Comparison of ENCODE assay signal across 1 cellular context in genomic region chr17:38868968-38869646, GRCh38.
A peak's percentile ranks its signal among the peaks of the same experiment; 100 is the strongest.
TF ChIP-seq lines count a peak whose summit lies in the region.

No MANE protein-coding gene starts in this region.

TF ChIP-seq in HEK293, 187 proteins besides CTCF, POLR2A, EP300 and RAD21 (continued from another document and continues in another):
- TF ChIP-seq ZNF341 (tag by site-specific recombination; IDR thresholded peaks at IDR 0.05; ENCODE audit: low read depth) (peak; percentile 32; the same call in 1 of the 2 replicates), SALL2 (tag by site-specific recombination; IDR thresholded peaks at IDR 0.05; ENCODE audit: borderline replicate concordance) (no peak), ZNF555 (tag by site-specific recombination; conservative IDR thresholded peaks at IDR 0.05) (no peak), ZNF302 (tag by site-specific recombination; IDR thresholded peaks at IDR 0.05; ENCODE audit: low read depth) (no peak), KLF10 (tag by site-specific recombination; IDR thresholded peaks at IDR 0.05) (peak; percentile 95), INSM2 (tag by site-specific recombination; IDR thresholded peaks at IDR 0.05) (no peak), ZSCAN30 (tag by site-specific recombination; IDR thresholded peaks at IDR 0.05) (peak; percentile 91), ZFP3 (tag by site-specific recombination; IDR thresholded peaks at IDR 0.05; ENCODE audit: low read depth) (no peak), ZNF211 (tag by site-specific recombination; IDR thresholded peaks at IDR 0.05; ENCODE audit: low read depth) (no peak), ZNF174 (tag by site-specific recombination; IDR thresholded peaks at IDR 0.05) (no peak), ZNF623 (tag by site-specific recombination; IDR thresholded peaks at IDR 0.05) (no peak), ZNF19 (tag by site-specific recombination; IDR thresholded peaks at IDR 0.05; ENCODE audit: low read depth) (no peak), ZNF585B (tag by site-specific recombination; IDR thresholded peaks at IDR 0.05) (no peak), ZNF394 (tag by site-specific recombination; IDR thresholded peaks at IDR 0.05; ENCODE audit: borderline replicate concordance) (peak; percentile 61; the same call in 1 of the 2 replicates), ZNF184 (tag by site-specific recombination; IDR thresholded peaks at IDR 0.05) (no peak), SCRT2 (tag by site-specific recombination; IDR thresholded peaks at IDR 0.05) (no peak), SP2 (tag by site-specific recombination; IDR thresholded peaks at IDR 0.05) (no peak; the same call in 1 of the 2 replicates), ZNF701 (tag by site-specific recombination; IDR thresholded peaks at IDR 0.05) (no peak), ZNF747 (tag by site-specific recombination; IDR thresholded peaks at IDR 0.05) (no peak), ZIC2 (tag by site-specific recombination; IDR thresholded peaks at IDR 0.05) (peak; percentile 45; the same call in 1 of the 2 replicates), KLF7 (tag by site-specific recombination; IDR thresholded peaks at IDR 0.05; ENCODE audit: borderline replicate concordance) (0 out of 2 replicates have a peak, but pooled peaks have one; percentile 71), ZNF843 (tag by site-specific recombination; IDR thresholded peaks at IDR 0.05) (peak; percentile 51), KLF17 (tag by site-specific recombination; IDR thresholded peaks at IDR 0.05) (peak; percentile 91), ZNF837 (tag by site-specific recombination; IDR thresholded peaks at IDR 0.05) (no peak), ZNF404 (tag by site-specific recombination; IDR thresholded peaks at IDR 0.05) (no peak), ZSCAN4 (tag by site-specific recombination; IDR thresholded peaks at IDR 0.05) (no peak), TRIM28 (IDR thresholded peaks at IDR 0.05; ENCODE audit: borderline replicate concordance, low read length) (no peak; the same call in none of the 2 replicates), ZNF221 (tag by site-specific recombination; IDR thresholded peaks at IDR 0.05; ENCODE audit: borderline replicate concordance) (no peak), ZNF23 (tag by site-specific recombination; IDR thresholded peaks at IDR 0.05; ENCODE audit: borderline replicate concordance) (no peak), ZNF664 (tag by site-specific recombination; IDR thresholded peaks at IDR 0.05) (no peak), KLF9 (tag by site-specific recombination; IDR thresholded peaks at IDR 0.05; ENCODE audit: low read depth) (peak; percentile 76; the same call in 1 of the 2 replicates), ZBTB10 (tag by site-specific recombination; IDR thresholded peaks at IDR 0.05) (peak; percentile 98), ZNF510 (tag by site-specific recombination; IDR thresholded peaks at IDR 0.05; ENCODE audit: insufficient replicate concordance) (peak; percentile 9), ZNF596 (tag by site-specific recombination; IDR thresholded peaks at IDR 0.05) (no peak), ZNF777 (tag by site-specific recombination; IDR thresholded peaks at IDR 0.05; ENCODE audit: borderline replicate concordance) (0 out of 2 replicates have a peak, but pooled peaks have one; percentile 82), ZNF274 (IDR thresholded peaks at IDR 0.05; ENCODE audit: low read length) (no peak), ZNF274 (tag by site-specific recombination; IDR thresholded peaks at IDR 0.05; ENCODE audit: borderline replicate concordance) (no peak), ZNF138 (tag by site-specific recombination; IDR thresholded peaks at IDR 0.05; ENCODE audit: borderline replicate concordance) (no peak), ZNF677 (tag by site-specific recombination; IDR thresholded peaks at IDR 0.05) (no peak), ZNF560 (tag by site-specific recombination; IDR thresholded peaks at IDR 0.05; ENCODE audit: borderline replicate concordance) (no peak), ZNF433 (tag by site-specific recombination; IDR thresholded peaks at IDR 0.05; ENCODE audit: low read depth) (no peak), HOXD13 (CRISPR knock-in tag; IDR thresholded peaks at IDR 0.05; ENCODE audit: borderline replicate concordance) (no peak), ZNF791 (tag by site-specific recombination; IDR thresholded peaks at IDR 0.05) (no peak), ZNF37A (tag by site-specific recombination; IDR thresholded peaks at IDR 0.05) (peak; percentile 50; the same call in 1 of the 2 replicates), ZNF248 (tag by site-specific recombination; IDR thresholded peaks at IDR 0.05) (no peak), ZNF626 (tag by site-specific recombination; IDR thresholded peaks at IDR 0.05) (no peak), BCL11B (tag by site-specific recombination; IDR thresholded peaks at IDR 0.05; ENCODE audit: low read depth) (no peak), ZNF16 (tag by site-specific recombination; IDR thresholded peaks at IDR 0.05; ENCODE audit: low read depth) (0 out of 2 replicates have a peak, but pooled peaks have one; percentile 16), ZBTB20 (tag by site-specific recombination; IDR thresholded peaks at IDR 0.05) (no peak; the same call in 1 of the 2 replicates), ZEB2 (tag by site-specific recombination; IDR thresholded peaks at IDR 0.05) (peak; percentile 78), GLIS1 (tag by site-specific recombination; IDR thresholded peaks at IDR 0.05) (no peak), ZNF580 (tag by site-specific recombination; IDR thresholded peaks at IDR 0.05) (peak; percentile 76), ZNF324 (tag by site-specific recombination; IDR thresholded peaks at IDR 0.05) (no peak; the same call in none of the 2 replicates)
- TF ChIP-seq, protein P1, sequence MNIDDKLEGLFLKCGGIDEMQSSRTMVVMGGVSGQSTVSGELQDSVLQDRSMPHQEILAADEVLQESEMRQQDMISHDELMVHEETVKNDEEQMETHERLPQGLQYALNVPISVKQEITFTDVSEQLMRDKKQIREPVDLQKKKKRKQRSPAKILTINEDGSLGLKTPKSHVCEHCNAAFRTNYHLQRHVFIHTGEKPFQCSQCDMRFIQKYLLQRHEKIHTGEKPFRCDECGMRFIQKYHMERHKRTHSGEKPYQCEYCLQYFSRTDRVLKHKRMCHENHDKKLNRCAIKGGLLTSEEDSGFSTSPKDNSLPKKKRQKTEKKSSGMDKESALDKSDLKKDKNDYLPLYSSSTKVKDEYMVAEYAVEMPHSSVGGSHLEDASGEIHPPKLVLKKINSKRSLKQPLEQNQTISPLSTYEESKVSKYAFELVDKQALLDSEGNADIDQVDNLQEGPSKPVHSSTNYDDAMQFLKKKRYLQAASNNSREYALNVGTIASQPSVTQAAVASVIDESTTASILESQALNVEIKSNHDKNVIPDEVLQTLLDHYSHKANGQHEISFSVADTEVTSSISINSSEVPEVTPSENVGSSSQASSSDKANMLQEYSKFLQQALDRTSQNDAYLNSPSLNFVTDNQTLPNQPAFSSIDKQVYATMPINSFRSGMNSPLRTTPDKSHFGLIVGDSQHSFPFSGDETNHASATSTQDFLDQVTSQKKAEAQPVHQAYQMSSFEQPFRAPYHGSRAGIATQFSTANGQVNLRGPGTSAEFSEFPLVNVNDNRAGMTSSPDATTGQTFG (tag by site-specific recombination; IDR thresholded peaks at IDR 0.05; ENCODE audit: borderline replicate concordance), result no peak
- TF ChIP-seq, protein P2, sequence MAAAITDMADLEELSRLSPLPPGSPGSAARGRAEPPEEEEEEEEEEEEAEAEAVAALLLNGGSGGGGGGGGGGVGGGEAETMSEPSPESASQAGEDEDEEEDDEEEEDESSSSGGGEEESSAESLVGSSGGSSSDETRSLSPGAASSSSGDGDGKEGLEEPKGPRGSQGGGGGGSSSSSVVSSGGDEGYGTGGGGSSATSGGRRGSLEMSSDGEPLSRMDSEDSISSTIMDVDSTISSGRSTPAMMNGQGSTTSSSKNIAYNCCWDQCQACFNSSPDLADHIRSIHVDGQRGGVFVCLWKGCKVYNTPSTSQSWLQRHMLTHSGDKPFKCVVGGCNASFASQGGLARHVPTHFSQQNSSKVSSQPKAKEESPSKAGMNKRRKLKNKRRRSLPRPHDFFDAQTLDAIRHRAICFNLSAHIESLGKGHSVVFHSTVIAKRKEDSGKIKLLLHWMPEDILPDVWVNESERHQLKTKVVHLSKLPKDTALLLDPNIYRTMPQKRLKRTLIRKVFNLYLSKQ (tag by site-specific recombination; IDR thresholded peaks at IDR 0.05; ENCODE audit: borderline replicate concordance), result no peak
- TF ChIP-seq, protein P3, sequence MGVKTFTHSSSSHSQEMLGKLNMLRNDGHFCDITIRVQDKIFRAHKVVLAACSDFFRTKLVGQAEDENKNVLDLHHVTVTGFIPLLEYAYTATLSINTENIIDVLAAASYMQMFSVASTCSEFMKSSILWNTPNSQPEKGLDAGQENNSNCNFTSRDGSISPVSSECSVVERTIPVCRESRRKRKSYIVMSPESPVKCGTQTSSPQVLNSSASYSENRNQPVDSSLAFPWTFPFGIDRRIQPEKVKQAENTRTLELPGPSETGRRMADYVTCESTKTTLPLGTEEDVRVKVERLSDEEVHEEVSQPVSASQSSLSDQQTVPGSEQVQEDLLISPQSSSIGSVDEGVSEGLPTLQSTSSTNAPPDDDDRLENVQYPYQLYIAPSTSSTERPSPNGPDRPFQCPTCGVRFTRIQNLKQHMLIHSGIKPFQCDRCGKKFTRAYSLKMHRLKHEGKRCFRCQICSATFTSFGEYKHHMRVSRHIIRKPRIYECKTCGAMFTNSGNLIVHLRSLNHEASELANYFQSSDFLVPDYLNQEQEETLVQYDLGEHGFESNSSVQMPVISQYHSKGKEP (tag by site-specific recombination; IDR thresholded peaks at IDR 0.05), result peak; percentile 74
- TF ChIP-seq, protein P4, sequence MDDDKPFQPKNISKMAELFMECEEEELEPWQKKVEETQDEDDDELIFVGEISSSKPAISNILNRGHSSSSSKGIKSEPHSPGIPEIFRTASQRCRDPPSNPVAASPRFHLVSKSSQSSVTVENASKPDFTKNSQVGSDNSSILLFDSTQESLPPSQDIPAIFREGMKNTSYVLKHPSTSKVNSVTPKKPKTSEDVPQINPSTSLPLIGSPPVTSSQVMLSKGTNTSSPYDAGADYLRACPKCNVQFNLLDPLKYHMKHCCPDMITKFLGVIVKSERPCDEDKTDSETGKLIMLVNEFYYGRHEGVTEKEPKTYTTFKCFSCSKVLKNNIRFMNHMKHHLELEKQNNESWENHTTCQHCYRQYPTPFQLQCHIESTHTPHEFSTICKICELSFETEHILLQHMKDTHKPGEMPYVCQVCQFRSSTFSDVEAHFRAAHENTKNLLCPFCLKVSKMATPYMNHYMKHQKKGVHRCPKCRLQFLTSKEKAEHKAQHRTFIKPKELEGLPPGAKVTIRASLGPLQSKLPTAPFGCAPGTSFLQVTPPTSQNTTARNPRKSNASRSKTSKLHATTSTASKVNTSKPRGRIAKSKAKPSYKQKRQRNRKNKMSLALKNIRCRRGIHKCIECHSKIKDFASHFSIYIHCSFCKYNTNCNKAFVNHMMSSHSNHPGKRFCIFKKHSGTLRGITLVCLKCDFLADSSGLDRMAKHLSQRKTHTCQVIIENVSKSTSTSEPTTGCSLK (tag by site-specific recombination; IDR thresholded peaks at IDR 0.05), result no peak
